In genomic region chr3:44235604-44236484, GRCh38 we compare ENCODE assay signal across 9 cellular contexts. TPM values are rescaled to one million over a fixed set of nuclear protein-coding genes. Genes with fewer than 3 reads are reported as not detected.
DNase-seq lines count a peak whose midpoint lies in the region; ATAC-seq and TF ChIP-seq lines count a peak whose summit lies in the region.
"Had no signal": no experiment of that assay in that cellular context is flagged by ENCODE, and none has a peak within 500 bp of the region (broad histone marks: within the 10 kb centered on the region; RNA-seq: fewer than 3 reads in every experiment).

No MANE protein-coding gene starts in this region.

- ATAC-seq in HCT116 (peak; percentile 92), activated B cell treated with CpG ODN at 0.5 μM for 24 hours (ENCODE audit: low read depth) (peak; percentile 66), left lobe of liver (peak; percentile 97), GM21723 (IDR thresholded peaks at IDR 0.05; ENCODE audit: unreplicated experiment) (no peak)

- no peaks in the 10 kb centered on the region for H3K27me3 ChIP-seq in HCT116 (ENCODE audit: insufficient read depth, low read length)

- TF ChIP-seq RAD21 in HCT116 (IDR thresholded peaks at IDR 0.05; ENCODE audit: low read depth) = peak; percentile 60

- H3K9ac ChIP-seq in HCT116 (ENCODE audit: low read length) = no peak overlapping the region

- peak; percentile 71 for DNase-seq in DMS 273 (lab: John Stamatoyannopoulos, UW; ENCODE audit: unreplicated experiment)
- DNase-seq in HCT116 (ENCODE audit: low read depth, low spot score) = peak; percentile 79
- DNase-seq in NCI-H226 = peak; percentile 86
- no peak for DNase-seq in activated B cell treated with CpG ODN at 0.5 μM for 24 hours
- DNase-seq in coronary artery (ENCODE audit: low spot score) = no peak
- no peak for DNase-seq in left lobe of liver (ENCODE audit: low spot score)
- peak; percentile 48 to 50 for DNase-seq in stimulated activated CD4-positive, alpha-beta T cell treated with anti-CD3 and anti-CD28 coated beads, Interleukin-2, amount 100 ng/mL, for 24 hours

- H3K4me3 Mint-ChIP-seq in activated B cell treated with CpG ODN at 0.5 μM for 24 hours = no peak overlapping the region
- H3K4me3 Mint-ChIP-seq: activated naive CD4-positive, alpha-beta T cell treated with anti-CD3 and anti-CD28 coated beads, Interleukin-2, amount 50 U/mL, for 24 hours had no signal

- no peaks in the 10 kb centered on the region for H3K36me3 Mint-ChIP-seq in activated B cell treated with CpG ODN at 0.5 μM for 24 hours (ENCODE audit: low read depth)
- H3K36me3 Mint-ChIP-seq: activated naive CD4-positive, alpha-beta T cell treated with anti-CD3 and anti-CD28 coated beads, Interleukin-2, amount 50 U/mL, for 24 hours had no signal

- CTCF ChIA-PET in HCT116 (lab: Charles Lee) (interaction anchor here (0.7 to 1.5 kb wide), 4 partner anchors 9 to 365 kb away, joined by 3 to 4 read pairs (median 3); no protein-coding TSS in a partner anchor), activated B cell treated with CpG ODN at 0.5 μM for 24 hours (lab: Charles Lee) (interaction anchor here (0.7 kb wide), 1 partner anchor 409 kb away, joined by 3 read pairs; no protein-coding TSS in a partner anchor)

- peak overlapping the region; percentile 99 for H2AFZ ChIP-seq in HCT116 (ENCODE audit: low read depth, low read length, poor library complexity, severe bottlenecking)

- no peaks in the 10 kb centered on the region for H3K9me2 ChIP-seq in HCT116 (ENCODE audit: insufficient read depth)

- no peaks in the 10 kb centered on the region for H3K79me2 ChIP-seq in HCT116 (ENCODE audit: insufficient read depth, low read length)

- intact Hi-C loops in HCT116 (cut with micrococcal nuclease) = loop anchor here (1.0 kb wide), 1 partner anchor 692 kb away; no protein-coding TSS in a partner anchor
- intact Hi-C loops in activated B cell treated with CpG ODN at 0.5 μM for 24 hours (cut with micrococcal nuclease) = loop anchor here (1.0 kb wide), 3 partner anchors 239 to 692 kb away; no protein-coding TSS in a partner anchor

- TF ChIP-seq POLR2A in HCT116 (IDR thresholded peaks at IDR 0.05; ENCODE audit: borderline replicate concordance, extremely low read depth, insufficient read depth, insufficient read length) = no peak

- peaks cover 10% of the 10 kb centered on the region for H3K27me3 Mint-ChIP-seq in activated B cell treated with CpG ODN at 0.5 μM for 24 hours

- RAD21 ChIA-PET in HCT116 (lab: Charles Lee; ENCODE audit: low non-redundant PET in 1 of 2, low total read pairs in 2 of 2, uncharacterized antibody in 2 of 2, unreplicated experiment in 2 of 2) = no interaction called here

- peak; percentile 61 to 80 (median 68); a peak in 5 of 6 replicates for TF ChIP-seq CTCF in HCT116 (IDR thresholded peaks at IDR 0.05 in 2 of 3, conservative IDR thresholded peaks at IDR 0.05 in 1 of 3; ENCODE audit: borderline replicate concordance in 1 of 3, insufficient read depth in 1 of 3, low read depth in 2 of 3, low read length in 2 of 3)
- TF ChIP-seq CTCF in activated B cell treated with CpG ODN at 0.5 μM for 24 hours (IDR thresholded peaks at IDR 0.05) = peak; percentile 64
- peak; percentile 61 for TF ChIP-seq CTCF in coronary artery (IDR thresholded peaks at IDR 0.05)

- H3K4me3 ChIP-seq in HCT116 (replicated peaks in 1 of 2; ENCODE audit: low read depth in 1 of 2, low read length in 2 of 2) = no peak overlapping the region
- H3K4me3 ChIP-seq in coronary artery = no peak overlapping the region

- no peaks in the 10 kb centered on the region for H4K20me1 ChIP-seq in HCT116 (ENCODE audit: insufficient read depth)

- peaks cover 2 to 11% of the 10 kb centered on the region in 2 experiments; a peak in 2 of 4 replicates for H3K4me1 ChIP-seq in HCT116 (ENCODE audit: control insufficient read depth in 1 of 2, insufficient read depth in 2 of 2, low read length in 2 of 2)

- POLR2A ChIA-PET in HCT116 (lab: Charles Lee) = interaction anchor here (0.6 kb wide), 1 partner anchor 27 kb away, joined by 3 read pairs; no protein-coding TSS in a partner anchor
- POLR2A ChIA-PET in activated B cell treated with CpG ODN at 0.5 μM for 24 hours (lab: Charles Lee) = no interaction called here

- no TSS peak for BruUV-seq in HCT116 (replicated peaks; lab: Mats Ljungman, UMichigan)

- H3K27ac Mint-ChIP-seq in activated B cell treated with CpG ODN at 0.5 μM for 24 hours = no peak overlapping the region
- H3K27ac Mint-ChIP-seq: activated naive CD4-positive, alpha-beta T cell treated with anti-CD3 and anti-CD28 coated beads, Interleukin-2, amount 50 U/mL, for 24 hours had no signal

- no peaks in the 10 kb centered on the region for H3K36me3 ChIP-seq in HCT116 (ENCODE audit: control insufficient read depth in 1 of 2, insufficient read depth in 2 of 2, low read length in 2 of 2)

- peak overlapping the region; percentile 66 for H3K4me2 ChIP-seq in HCT116 (ENCODE audit: low read length)

- H3K9me3 ChIP-seq in HCT116 (ENCODE audit: control insufficient read depth in 1 of 2, insufficient read depth in 1 of 2, low read depth in 1 of 2, low read length in 2 of 2) = no peaks in the 10 kb centered on the region

- H3K4me1 Mint-ChIP-seq in activated B cell treated with CpG ODN at 0.5 μM for 24 hours = peaks cover 4% of the 10 kb centered on the region

- H3K27ac ChIP-seq in HCT116 (ENCODE audit: low read depth, low read length) (no peak overlapping the region), coronary artery (no peak overlapping the region)

- H3K9me3 Mint-ChIP-seq in activated B cell treated with CpG ODN at 0.5 μM for 24 hours = no peaks in the 10 kb centered on the region
- H3K9me3 Mint-ChIP-seq: activated naive CD4-positive, alpha-beta T cell treated with anti-CD3 and anti-CD28 coated beads, Interleukin-2, amount 50 U/mL, for 24 hours had no signal

TF ChIP-seq in HCT116, 20 proteins besides CTCF, POLR2A, EP300 and RAD21:
- peak; percentile 78 for TF ChIP-seq CEBPB (IDR thresholded peaks at IDR 0.05; ENCODE audit: low read depth)
- peak; percentile 23; the same call in 1 of the 2 replicates for TF ChIP-seq SP1 (IDR thresholded peaks at IDR 0.05; ENCODE audit: low read depth)
- peak; percentile 78; the same call in 1 of the 2 replicates for TF ChIP-seq CBX3 (IDR thresholded peaks at IDR 0.05; ENCODE audit: low read depth)
- TF ChIP-seq ZFX (IDR thresholded peaks at IDR 0.05) = no peak
- peak; percentile 68 for TF ChIP-seq ATF3 (IDR thresholded peaks at IDR 0.05)
- TF ChIP-seq TCF7L2 (IDR thresholded peaks at IDR 0.05; ENCODE audit: borderline replicate concordance, extremely low read depth, insufficient read depth, insufficient read length) = peak; percentile 72
- TF ChIP-seq SRF (IDR thresholded peaks at IDR 0.05; ENCODE audit: low read depth) = peak; percentile 52; the same call in 1 of the 2 replicates
- TF ChIP-seq JUND (IDR thresholded peaks at IDR 0.05) = peak; percentile 92
- 0 out of 2 replicates have a peak, but pooled peaks have one; percentile 27 for TF ChIP-seq SIN3A (IDR thresholded peaks at IDR 0.05; ENCODE audit: low read depth)
- no peak for TF ChIP-seq YY1 (IDR thresholded peaks at IDR 0.05; ENCODE audit: extremely low read depth, insufficient replicate concordance, low read depth, low read length)
- peak; percentile 92 for TF ChIP-seq FOSL1 (IDR thresholded peaks at IDR 0.05; ENCODE audit: low read depth)
- TF ChIP-seq ZBTB33 (IDR thresholded peaks at IDR 0.05; ENCODE audit: extremely low read depth, insufficient replicate concordance, low read length) = no peak

RNA-seq across cellular contexts. Expression of gene TOPAZ1, which starts 5.8 kb away (rescaled TPM):
- not detected for total RNA-seq in HCT116 (2021; ENCODE audit: unreplicated experiment)
- 0.01 TPM in 1 of 2 replicates, not detected in the other for polyA plus RNA-seq in HCT116 (2012)
- total RNA-seq in activated B cell treated with CpG ODN at 0.5 μM for 24 hours = not detected in 2 replicates
- not detected for total RNA-seq in left lobe of liver

Comparison
In these comparisons a context has a peak if more than half of its experiments do, and no peak if none do; other contexts are left out.
1. DNase-seq: peak in DMS 273 (single experiment), HCT116 (single experiment), NCI-H226 (single experiment) and stimulated activated CD4-positive, alpha-beta T cell treated with anti-CD3 and anti-CD28 coated beads, Interleukin-2, amount 100 ng/mL, for 24 hours (2 of 2); none in activated B cell treated with CpG ODN at 0.5 μM for 24 hours (single experiment), coronary artery (single experiment) and left lobe of liver (single experiment).
2. Peak in every context shown above with its lines, with median percentiles within 50 percentile points of each other: CTCF ChIP-seq.